Comparison of ENCODE assay signal across 8 cellular contexts in genomic region chr7:108570146-108570755, GRCh38. TPM values are rescaled to one million over a fixed set of nuclear protein-coding genes. Genes with fewer than 3 reads are reported as not detected.
A peak's percentile ranks its signal among the peaks of the same experiment; 100 is the strongest.
DNase-seq lines count a peak whose midpoint lies in the region; ATAC-seq, FAIRE-seq and TF ChIP-seq lines count a peak whose summit lies in the region.

No MANE protein-coding gene starts in this region.

- peaks cover 13% of the 10 kb centered on the region for H3K36me3 ChIP-seq in CD8-positive, alpha-beta T cell (ENCODE audit: insufficient read depth, low read length)
- peaks cover 26% of the 10 kb centered on the region for H3K36me3 ChIP-seq in cardiac muscle cell
- H3K36me3 ChIP-seq in trophoblast cell (ENCODE audit: control insufficient read depth in 1 of 2, insufficient read depth in 2 of 2, low read length in 2 of 2), result peaks cover 0 to 4% of the 10 kb centered on the region in 2 experiments

- ATAC-seq in CD8-positive, alpha-beta T cell, result no peak

- peak in 6 of 7 experiments; percentile 12 to 45 (median 32) for DNase-seq in CD8-positive, alpha-beta T cell
- peak; percentile 36 for DNase-seq in GM20000 (ENCODE audit: low spot score)
- DNase-seq in HPDE6-E6E7 (ENCODE audit: extremely low spot score), result peak; percentile 49
- DNase-seq in RKO (ENCODE audit: low spot score), result peak; percentile 85
- peak; percentile 35 for DNase-seq in activated naive CD4-positive, alpha-beta T cell treated with anti-CD3 and anti-CD28 coated beads, Interleukin-2, amount 50 U/mL, for 16 hours
- peak; percentile 47 to 57 for DNase-seq in cardiac muscle cell (ENCODE audit: low read depth in 1 of 2, low spot score in 1 of 2)
- DNase-seq in trophoblast cell, result peak; percentile 58 to 74
- peak; percentile 61 for DNase-seq in urothelium cell line (ENCODE audit: low spot score)

- H3K79me1 ChIP-seq in trophoblast cell (ENCODE audit: low read length), result peaks cover 13% of the 10 kb centered on the region

- peak overlapping the region; percentile 89 for H4K91ac ChIP-seq in trophoblast cell (ENCODE audit: low read depth, low read length)

- H3K14ac ChIP-seq in trophoblast cell (ENCODE audit: low read length), result peak overlapping the region; percentile 96

- H3K27ac Mint-ChIP-seq in CD8-positive, alpha-beta T cell, result peak overlapping the region; percentile 98

- peak; percentile 37 for FAIRE-seq in urothelium cell line (lab: Jason Lieb, UNC)

- peak overlapping the region; percentile 69 for H2BK5ac ChIP-seq in trophoblast cell (ENCODE audit: low read depth, low read length, poor library complexity)

- peaks cover 49% of the 10 kb centered on the region for H3K36me3 Mint-ChIP-seq in CD8-positive, alpha-beta T cell

- peak overlapping the region; percentile 80 for H3K18ac ChIP-seq in trophoblast cell (ENCODE audit: low read length)

- H3K4me1 Mint-ChIP-seq in CD8-positive, alpha-beta T cell (ENCODE audit: low read depth), result peaks cover 68% of the 10 kb centered on the region

- peak overlapping the region; percentile 88 for H3K4me3 ChIP-seq in CD8-positive, alpha-beta T cell (ENCODE audit: low read depth, low read length)
- H3K4me3 ChIP-seq in cardiac muscle cell (peak overlapping the region; percentile 78), trophoblast cell (ENCODE audit: low read depth, low read length) (peak overlapping the region; percentile 94)

- no peaks in the 10 kb centered on the region for H3K9me3 ChIP-seq in CD8-positive, alpha-beta T cell (ENCODE audit: low read length)
- no peaks in the 10 kb centered on the region for H3K9me3 ChIP-seq in cardiac muscle cell (ENCODE audit: low read depth)
- no peaks in the 10 kb centered on the region for H3K9me3 ChIP-seq in trophoblast cell (ENCODE audit: insufficient read depth, low read depth, low read length)

- H3K4me2 ChIP-seq in trophoblast cell (ENCODE audit: low read length), result peak overlapping the region; percentile 94

- H3K4ac ChIP-seq in trophoblast cell (ENCODE audit: low read depth, low read length), result peak overlapping the region; percentile 21

- H4K8ac ChIP-seq in trophoblast cell (ENCODE audit: low read depth, low read length), result peak overlapping the region; percentile 87

- no peak overlapping the region for H2BK12ac ChIP-seq in trophoblast cell (ENCODE audit: low read length)

- H3K27me3 ChIP-seq in CD8-positive, alpha-beta T cell (ENCODE audit: insufficient read depth, low read length), result no peaks in the 10 kb centered on the region
- H3K27me3 ChIP-seq in cardiac muscle cell (no peaks in the 10 kb centered on the region), trophoblast cell (ENCODE audit: insufficient read depth, low read length) (no peaks in the 10 kb centered on the region)

- H3K79me2 ChIP-seq in trophoblast cell (ENCODE audit: control insufficient read depth, insufficient read depth, low read length, poor library complexity), result peaks cover 13% of the 10 kb centered on the region

- WGBS in trophoblast cell (ENCODE audit: extremely low coverage, insufficient coverage, insufficient read length), result no CpG with 5 or more reads among the region's 36 CpGs

- H4K12ac ChIP-seq in trophoblast cell (ENCODE audit: low read depth, low read length), result peak overlapping the region; percentile 33

- no peaks in the 10 kb centered on the region for H3K9me3 Mint-ChIP-seq in CD8-positive, alpha-beta T cell

- H3K4me1 ChIP-seq in CD8-positive, alpha-beta T cell (ENCODE audit: insufficient read depth, low read length), result peaks cover 45% of the 10 kb centered on the region
- H3K4me1 ChIP-seq in cardiac muscle cell (ENCODE audit: low read depth), result peaks cover 29% of the 10 kb centered on the region
- no peaks in the 10 kb centered on the region for H3K4me1 ChIP-seq in trophoblast cell (ENCODE audit: control insufficient read depth in 1 of 2, insufficient read depth in 2 of 2, low read length in 2 of 2)

- intact Hi-C loops in CD8-positive, alpha-beta T cell (cut with DNase I, micrococcal nuclease), result loop anchor here in 1 of 2 experiments (5.0 kb wide), 1 partner anchor 1008 kb away; the partner anchor contains the start of genes COG5 and DUS4L

- H3K9ac ChIP-seq in trophoblast cell (ENCODE audit: low read length), result peak overlapping the region; percentile 90

- H2BK120ac ChIP-seq in trophoblast cell (ENCODE audit: insufficient read depth, low read length, poor library complexity), result peak overlapping the region; percentile 81

- POLR2A ChIA-PET in CD8-positive, alpha-beta T cell (lab: Charles Lee), result interaction anchor here (0.6 to 2.8 kb wide), 11 partner anchors 40 to 1402 kb away, joined by 3 to 59 read pairs (median 4); partner anchors contain the start of genes HBP1 and PNPLA8

- H3K27me3 Mint-ChIP-seq in CD8-positive, alpha-beta T cell (ENCODE audit: low read depth), result no peaks in the 10 kb centered on the region

- H2AFZ ChIP-seq in trophoblast cell (ENCODE audit: insufficient read depth, low read length, poor library complexity), result peak overlapping the region; percentile 87

- H3K23ac ChIP-seq in trophoblast cell (ENCODE audit: low read length), result no peak overlapping the region

- H3K4me3 Mint-ChIP-seq in CD8-positive, alpha-beta T cell, result peak overlapping the region; percentile 90

- H2AK5ac ChIP-seq in trophoblast cell (ENCODE audit: low read length), result peak overlapping the region; percentile 67

- CTCF ChIA-PET in CD8-positive, alpha-beta T cell (lab: Charles Lee), result interaction anchor here (0.7 to 1.7 kb wide), 4 partner anchors 19 to 110 kb away, joined by 3 to 5 read pairs (median 3); no protein-coding TSS in a partner anchor

- TF ChIP-seq CTCF in CD8-positive, alpha-beta T cell (IDR thresholded peaks at IDR 0.05), result no peak
- TF ChIP-seq CTCF in GM20000 (IDR thresholded peaks at IDR 0.05; ENCODE audit: extremely low read depth, missing control alignments), result no peak
- no peak for TF ChIP-seq CTCF in cardiac muscle cell (IDR thresholded peaks at IDR 0.05; ENCODE audit: low read depth, low read length)

- peak overlapping the region; percentile 99 for H3K27ac ChIP-seq in CD8-positive, alpha-beta T cell (ENCODE audit: low read depth, low read length)
- peak overlapping the region; percentile 98 for H3K27ac ChIP-seq in cardiac muscle cell
- peak overlapping the region; percentile 76 for H3K27ac ChIP-seq in trophoblast cell (ENCODE audit: low read depth, low read length)

RNA-seq across cellular contexts. Expression of gene DNAJB9, which starts 0.6 kb away (rescaled TPM):
- total RNA-seq in CD8-positive, alpha-beta T cell, result 10 to 100 TPM; 66.7 to 67.7 TPM
- total RNA-seq in cardiac muscle cell, result 183 and 204 TPM in 2 replicates
- 81.2 and 108 TPM in 2 replicates for polyA plus RNA-seq in cardiac muscle cell
- polyA plus RNA-seq in trophoblast cell (2013), result 135 and 142 TPM in 2 replicates

RNA-seq across cellular contexts. Expression of gene THAP5, which starts 0.7 kb away (rescaled TPM):
- total RNA-seq in CD8-positive, alpha-beta T cell, result 10 to 100 TPM; 10.7 to 13.5 TPM
- 16.5 and 24.1 TPM in 2 replicates for total RNA-seq in cardiac muscle cell
- 19.9 and 20.2 TPM in 2 replicates for polyA plus RNA-seq in cardiac muscle cell
- polyA plus RNA-seq in trophoblast cell (2013), result 21.4 and 21.9 TPM in 2 replicates

RNA-seq across cellular contexts. Expression of gene PNPLA8, which starts 44.3 kb away (rescaled TPM):
- 100 to 1,000 TPM in 1 of 2 experiments, 10 to 100 TPM in 1; 98.6 to 101 TPM for total RNA-seq in CD8-positive, alpha-beta T cell
- total RNA-seq in cardiac muscle cell, result 19.6 and 20.0 TPM in 2 replicates
- 21.3 and 30.5 TPM in 2 replicates for polyA plus RNA-seq in cardiac muscle cell
- polyA plus RNA-seq in trophoblast cell (2013), result 24.4 and 25.3 TPM in 2 replicates

Comparison
In these comparisons a context has a peak if more than half of its experiments do, and no peak if none do; other contexts are left out.
1. DNase-seq: peak in every context shown above with its lines; median percentile 85 in RKO; 66 in trophoblast cell; 61 in urothelium cell line; 52 in cardiac muscle cell; 49 in HPDE6-E6E7; 36 in GM20000; 35 in activated naive CD4-positive, alpha-beta T cell treated with anti-CD3 and anti-CD28 coated beads, Interleukin-2, amount 50 U/mL, for 16 hours; 32 in CD8-positive, alpha-beta T cell.